In genomic region chr15:32122013-32122412, GRCh38 we compare ENCODE assay signal across 32 cellular contexts.
"Had no signal": no experiment of that assay in that cellular context is flagged by ENCODE, and none has a peak within 500 bp of the region (broad histone marks: within the 10 kb centered on the region; RNA-seq: fewer than 3 reads in every experiment).

No MANE protein-coding gene starts in this region.

- H3K27ac ChIP-seq: adrenal gland, ascending aorta, brain microvascular endothelial cell, breast epithelium, cardiac muscle cell had no signal

- H3K4me3 ChIP-seq: adrenal gland, ascending aorta, body of pancreas, breast epithelium, cardiac muscle cell had no signal

- H3K27me3 ChIP-seq: adrenal gland, ascending aorta, body of pancreas, brain microvascular endothelial cell, breast epithelium, cardiac muscle cell had no signal

- H3K36me3 ChIP-seq: adrenal gland, ascending aorta, brain microvascular endothelial cell, breast epithelium, cardiac muscle cell had no signal

- H3K4me1 ChIP-seq: adrenal gland, ascending aorta, breast epithelium had no signal

- H3K9me3 ChIP-seq: adrenal gland, ascending aorta, body of pancreas, breast epithelium had no signal

- ATAC-seq: activated naive CD4-positive, alpha-beta T cell treated with anti-CD3 and anti-CD28 coated beads, Interleukin-2, amount 50 U/mL, for 72 hours; activated naive CD8-positive, alpha-beta T cell treated with anti-CD3 and anti-CD28 coated beads, Interleukin-2, amount 50 U/mL, for 24 hours; activated T-cell treated with anti-CD3 and anti-CD28 coated beads, Interleukin-2, amount 50 U/mL, for 4 hours; activated T-cell treated with anti-CD3 and anti-CD28 coated beads, Interleukin-2, amount 50 U/mL, for 72 hours; activated T-helper 17 cell treated with anti-CD3 and anti-CD28 coated beads, Interleukin-2, amount 50 U/mL, for 72 hours; body of pancreas had no signal

- DNase-seq: activated effector memory CD4-positive, alpha-beta T cell treated with anti-CD3 and anti-CD28 coated beads, Interleukin-2, amount 50 U/mL, for 16 hours; activated effector memory CD4-positive, alpha-beta T cell treated with Interleukin-2 at 50 U/mL for 16 hours; activated gamma-delta T cell; activated gamma-delta T cell treated with Interleukin-2 at 50 U/mL for 16 hours; activated naive CD4-positive, alpha-beta T cell; activated naive CD4-positive, alpha-beta T cell treated with anti-CD3 and anti-CD28 coated beads for 36 hours; activated naive CD4-positive, alpha-beta T cell treated with anti-CD3 and anti-CD28 coated beads, Interleukin-2, amount 10 ng/mL, durations not matched to agents 7 days and 5 days; activated naive CD4-positive, alpha-beta T cell treated with anti-CD3 and anti-CD28 coated beads, Interleukin-2, amount 50 U/mL, for 16 hours; activated naive CD4-positive, alpha-beta T cell treated with Interleukin-2 at 50 U/mL for 16 hours; activated naive CD8-positive, alpha-beta T cell treated with anti-CD3 and anti-CD28 coated beads for 36 hours; activated naive CD8-positive, alpha-beta T cell treated with anti-CD3 and anti-CD28 coated beads, Interleukin-2, amount 10 ng/mL, durations not matched to agents 7 days and 5 days; activated naive CD8-positive, alpha-beta T cell treated with anti-CD3 and anti-CD28 coated beads, Interleukin-2, amount 50 U/mL, for 24 hours; activated T-cell treated with anti-CD3 and anti-CD28 coated beads, Interleukin-2, amount 50 U/mL, for 1 hour; activated T-cell treated with anti-CD3 and anti-CD28 coated beads, Interleukin-2, amount 50 U/mL, for 24 hours; activated T-cell treated with anti-CD3 and anti-CD28 coated beads, Interleukin-2, amount 50 U/mL, for 4 hours; activated T-cell treated with anti-CD3 and anti-CD28 coated beads, Interleukin-2, amount 50 U/mL, for 48 hours; activated T-cell treated with anti-CD3 and anti-CD28 coated beads, Interleukin-2, amount 50 U/mL, for 72 hours; adrenal gland; amniotic stem cell; amygdala; anterior cingulate cortex; aorta; body of pancreas; brain microvascular endothelial cell; caudate nucleus; central memory CD4-positive, alpha-beta T cell; cerebellar nuclear complex had no signal
